9 cellular contexts compared by ENCODE assay signal in genomic region chr17:67435122-67435521, GRCh38. TPM values are rescaled to one million over a fixed set of nuclear protein-coding genes. Genes with fewer than 3 reads are reported as not detected.
A peak's percentile ranks its signal among the peaks of the same experiment; 100 is the strongest.
DNase-seq lines count a peak whose midpoint lies in the region; ATAC-seq lines count a peak whose summit lies in the region.
"Had no signal": no experiment of that assay in that cellular context is flagged by ENCODE, and none has a peak within 500 bp of the region (broad histone marks: within the 10 kb centered on the region; RNA-seq: fewer than 3 reads in every experiment).

No MANE protein-coding gene starts in this region.

- POLR2A ChIA-PET in CD8-positive, alpha-beta memory T cell (lab: Charles Lee), result interaction anchor here (0.6 to 1.8 kb wide), 9 partner anchors 13 to 1003 kb away, joined by 3 to 7 read pairs (median 4); no protein-coding TSS in a partner anchor
- POLR2A ChIA-PET in naive thymus-derived CD8-positive, alpha-beta T cell (lab: Charles Lee), result interaction anchor here (0.8 to 29.3 kb wide), 13 partner anchors 9 to 57 kb away, joined by 3 to 824 read pairs (median 7); partner anchors contain the start of gene PITPNC1

- CTCF ChIA-PET in CD8-positive, alpha-beta memory T cell (lab: Charles Lee), result interaction anchor here (0.8 to 6.6 kb wide), 8 partner anchors 9 to 58 kb away, joined by 3 to 56 read pairs (median 7); partner anchors contain the start of gene PITPNC1

- ATAC-seq in naive thymus-derived CD8-positive, alpha-beta T cell, result peak; percentile 51 to 55
- ATAC-seq in HG03045 (IDR thresholded peaks at IDR 0.05; ENCODE audit: unreplicated experiment), result no peak
- no peak for ATAC-seq in HG02884 (IDR thresholded peaks at IDR 0.05; ENCODE audit: unreplicated experiment)
- no peak for ATAC-seq in HG03097 (IDR thresholded peaks at IDR 0.05; ENCODE audit: low FRiP score, unreplicated experiment)

- H3K27ac ChIP-seq in CD8-positive, alpha-beta memory T cell (ENCODE audit: low read depth, low read length), result peak overlapping the region; percentile 62

- H3K4me3 ChIP-seq in CD8-positive, alpha-beta memory T cell (ENCODE audit: low read length), result peak overlapping the region; percentile 24

- DNase-seq in CD8-positive, alpha-beta memory T cell, result peak; percentile 53 to 84 (median 70)
- peak; percentile 48 for DNase-seq in T-helper 22 cell (ENCODE audit: low read depth)
- DNase-seq in amniotic epithelial cell (ENCODE audit: low read depth), result peak; percentile 45
- peak in 9 of 10 donors; percentile 33 to 75 (median 68) for DNase-seq in naive thymus-derived CD8-positive, alpha-beta T cell
- no peak for DNase-seq in posterior vena cava (ENCODE audit: low spot score)
- DNase-seq: kidney glomerular epithelial cell had no signal

- H3K27me3 Mint-ChIP-seq in CD8-positive, alpha-beta memory T cell, result peaks cover 0 to 2% of the 10 kb centered on the region in 2 donors
- no peaks in the 10 kb centered on the region for H3K27me3 Mint-ChIP-seq in naive thymus-derived CD8-positive, alpha-beta T cell

- H3K36me3 ChIP-seq in CD8-positive, alpha-beta memory T cell (ENCODE audit: insufficient read depth, low read length), result no peaks in the 10 kb centered on the region

- H3K36me3 Mint-ChIP-seq in CD8-positive, alpha-beta memory T cell, result peaks cover 0 to 17% (median 6%) of the 10 kb centered on the region in 3 donors
- H3K36me3 Mint-ChIP-seq in naive thymus-derived CD8-positive, alpha-beta T cell, result peaks cover 0 to 2% (median 0%) of the 10 kb centered on the region in 3 donors

- H3K27ac Mint-ChIP-seq in CD8-positive, alpha-beta memory T cell, result peak overlapping the region; percentile 95 to 100 (median 99)
- H3K27ac Mint-ChIP-seq in naive thymus-derived CD8-positive, alpha-beta T cell, result peak overlapping the region; percentile 93 to 100 (median 99)

- peak overlapping the region; percentile 55 to 91 (median 79) for H3K4me3 Mint-ChIP-seq in CD8-positive, alpha-beta memory T cell
- H3K4me3 Mint-ChIP-seq in naive thymus-derived CD8-positive, alpha-beta T cell, result peak overlapping the region; percentile 43 to 87 (median 78)

- H3K9me3 Mint-ChIP-seq in CD8-positive, alpha-beta memory T cell, result no peaks in the 10 kb centered on the region
- H3K9me3 Mint-ChIP-seq in naive thymus-derived CD8-positive, alpha-beta T cell, result peaks cover 0 to 2% (median 0%) of the 10 kb centered on the region in 9 donors

- no peaks in the 10 kb centered on the region for H3K9me3 ChIP-seq in CD8-positive, alpha-beta memory T cell (ENCODE audit: low read length)

- intact Hi-C loops in posterior vena cava (cut with DNase I), result loop anchor here in 1 of 2 donors (1.0 kb wide), 1 partner anchor 22 kb away; no protein-coding TSS in a partner anchor

- peaks cover 76 to 96% (median 96%) of the 10 kb centered on the region in 3 donors for H3K4me1 Mint-ChIP-seq in CD8-positive, alpha-beta memory T cell
- peaks cover 42 to 96% (median 89%) of the 10 kb centered on the region in 4 donors for H3K4me1 Mint-ChIP-seq in naive thymus-derived CD8-positive, alpha-beta T cell

- peaks cover 93% of the 10 kb centered on the region for H3K4me1 ChIP-seq in CD8-positive, alpha-beta memory T cell (ENCODE audit: insufficient read depth, low read length)

- H3K27me3 ChIP-seq in CD8-positive, alpha-beta memory T cell (ENCODE audit: insufficient read depth, low read length, poor library complexity, severe bottlenecking), result no peaks in the 10 kb centered on the region

RNA-seq across cellular contexts. Expression of gene PITPNC1, which starts 58.0 kb away (rescaled TPM):
- 10 to 100 TPM; 43.1 to 45.1 TPM for total RNA-seq in CD8-positive, alpha-beta memory T cell
- 163 TPM for polyA plus RNA-seq in CD8-positive, alpha-beta memory T cell
- 100 to 1,000 TPM; 128 to 133 TPM for total RNA-seq in naive thymus-derived CD8-positive, alpha-beta T cell
- polyA plus RNA-seq in naive thymus-derived CD8-positive, alpha-beta T cell, result 100 to 1,000 TPM; 119 to 159 (median 125) TPM
- total RNA-seq in posterior vena cava, result 10 to 100 TPM; 22.3 to 24.3 TPM

Comparison
In these comparisons a context has a peak if more than half of its experiments do, and no peak if none do; other contexts are left out.
1. ATAC-seq: peak in naive thymus-derived CD8-positive, alpha-beta T cell (2 of 2); none in HG03045 (single experiment), HG02884 (single experiment) and HG03097 (single experiment).